Comparison of ENCODE assay signal across 8 cellular contexts in the genomic region with DNA sequence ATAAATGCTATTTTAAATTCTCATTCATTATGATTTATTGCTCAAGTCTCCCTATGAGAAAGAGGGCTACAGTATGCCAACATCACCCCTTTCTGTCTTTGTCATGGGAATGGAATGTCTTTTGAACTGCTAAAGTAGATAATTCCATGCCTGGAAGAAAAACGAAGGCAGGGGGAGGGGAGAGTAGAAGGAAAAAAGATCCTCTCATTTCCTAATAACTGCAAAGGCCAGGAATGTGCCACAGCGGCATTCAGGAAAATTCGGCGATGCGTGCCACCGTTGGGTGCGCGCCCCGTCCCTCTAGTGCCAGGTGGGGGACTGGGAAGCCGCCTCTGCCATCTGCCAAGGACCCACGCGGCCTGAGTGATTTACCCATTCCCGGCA. TPM values are rescaled to one million over a fixed set of nuclear protein-coding genes. Genes with fewer than 3 reads are reported as not detected.
DNase-seq lines count a peak whose midpoint lies in the region; ATAC-seq and TF ChIP-seq lines count a peak whose summit lies in the region.

No MANE protein-coding gene starts in this region.

- peaks cover 6% of the 10 kb centered on the region for H3K4me1 Mint-ChIP-seq in chondrocyte (ENCODE audit: low read depth)

- H3K36me3 Mint-ChIP-seq in chondrocyte (ENCODE audit: low read depth), result no peaks in the 10 kb centered on the region

- 18 to 22% methylated on average over 13 of the region's 13 CpGs for WGBS in testis, 2 donors

- intact Hi-C loops in left colon (cut with DNase I, micrococcal nuclease), result no loop called here
- intact Hi-C loops in testis (cut with DNase I; ENCODE audit: low total_unique reads), result no loop called here

- H3K4me3 ChIP-seq in testis, result peak overlapping the region; percentile 37 to 42

- ATAC-seq in left colon (peak; percentile 11), GM19455 (IDR thresholded peaks at IDR 0.05; ENCODE audit: unreplicated experiment) (no peak)

- H3K9me3 Mint-ChIP-seq in chondrocyte (ENCODE audit: low read depth), result peaks cover 2% of the 10 kb centered on the region

- H3K27me3 Mint-ChIP-seq in chondrocyte (ENCODE audit: low read depth), result peaks cover 8% of the 10 kb centered on the region

- peak overlapping the region; percentile 3 to 59 for H3K27ac ChIP-seq in testis

- H3K4me3 Mint-ChIP-seq in chondrocyte (ENCODE audit: unreplicated experiment), result peak overlapping the region; percentile 60

- H3K27ac Mint-ChIP-seq in chondrocyte (ENCODE audit: unreplicated experiment), result peak overlapping the region; percentile 22

- no peaks in the 10 kb centered on the region for H3K36me3 ChIP-seq in testis (ENCODE audit: low read depth, missing control alignments)

- TF ChIP-seq POLR2A in testis (IDR thresholded peaks at IDR 0.05), result no peak

- H3K27me3 ChIP-seq in testis, result no peaks in the 10 kb centered on the region

- DNase-seq in HT-29 (ENCODE audit: low spot score) (peak; percentile 77), chondrocyte (ENCODE audit: low spot score) (no peak), left colon (no peak), testis (no peak), KG1 (lab: John Stamatoyannopoulos, UW) (no peak), SKM-1 treated with dmso at 0.1 percent for 144 hours (lab: John Stamatoyannopoulos, UW; ENCODE audit: unreplicated experiment) (no peak)
- DNase-seq in stimulated activated CD4-positive, alpha-beta T cell treated with anti-CD3 and anti-CD28 coated beads, Interleukin-2, amount 100 ng/mL, for 48 hours, result no peak

- H3K4me1 ChIP-seq in testis, result peaks cover 3% of the 10 kb centered on the region

- H3K9me3 ChIP-seq in testis, result no peaks in the 10 kb centered on the region

- no peak for TF ChIP-seq CTCF in chondrocyte (IDR thresholded peaks at IDR 0.05)
- TF ChIP-seq CTCF in testis (IDR thresholded peaks at IDR 0.05), result no peak

RNA-seq across cellular contexts. Expression of a gene that starts 54.7 kb away (rescaled TPM):
- not detected in 2 replicates for total RNA-seq in HT-29 (2014; rRNA removed; shearing (Covaris generic))
- total RNA-seq in chondrocyte (not detected in 3 replicates), left colon (not detected), testis (1 to 10 TPM; 1.1 to 1.4 TPM)
- polyA plus RNA-seq in testis (ENCODE audit: insufficient read depth, low read depth, low replicate concordance), result 0.36 TPM
